1 cellular context compared by ENCODE assay signal in genomic region chr1:243256590-243256989, GRCh38.
TF ChIP-seq lines count a peak whose summit lies in the region.

No MANE protein-coding gene starts in this region.

TF ChIP-seq in IMR-90, 13 proteins besides CTCF, POLR2A, EP300 and RAD21:
- TF ChIP-seq MAZ (IDR thresholded peaks at IDR 0.05; ENCODE audit: borderline replicate concordance, low read depth, low read length) = no peak
- no peak for TF ChIP-seq MXI1 (IDR thresholded peaks at IDR 0.05; ENCODE audit: borderline replicate concordance, low read depth, low read length)
- TF ChIP-seq NFE2L2 (IDR thresholded peaks at IDR 0.05; ENCODE audit: low read depth, low read length) = no peak
- TF ChIP-seq SMC3 (IDR thresholded peaks at IDR 0.05; ENCODE audit: low read depth, low read length) = no peak
- TF ChIP-seq RCOR1 (IDR thresholded peaks at IDR 0.05; ENCODE audit: insufficient replicate concordance, low read length) = no peak
- no peak for TF ChIP-seq CHD1 (IDR thresholded peaks at IDR 0.05; ENCODE audit: low read depth, low read length)
- TF ChIP-seq CEBPB (IDR thresholded peaks at IDR 0.05; ENCODE audit: low read depth, low read length) = no peak
- TF ChIP-seq, protein P1, sequence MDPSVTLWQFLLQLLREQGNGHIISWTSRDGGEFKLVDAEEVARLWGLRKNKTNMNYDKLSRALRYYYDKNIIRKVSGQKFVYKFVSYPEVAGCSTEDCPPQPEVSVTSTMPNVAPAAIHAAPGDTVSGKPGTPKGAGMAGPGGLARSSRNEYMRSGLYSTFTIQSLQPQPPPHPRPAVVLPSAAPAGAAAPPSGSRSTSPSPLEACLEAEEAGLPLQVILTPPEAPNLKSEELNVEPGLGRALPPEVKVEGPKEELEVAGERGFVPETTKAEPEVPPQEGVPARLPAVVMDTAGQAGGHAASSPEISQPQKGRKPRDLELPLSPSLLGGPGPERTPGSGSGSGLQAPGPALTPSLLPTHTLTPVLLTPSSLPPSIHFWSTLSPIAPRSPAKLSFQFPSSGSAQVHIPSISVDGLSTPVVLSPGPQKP (IDR thresholded peaks at IDR 0.05; ENCODE audit: borderline replicate concordance, low read depth, low read length) = no peak
- no peak for TF ChIP-seq MAFK (IDR thresholded peaks at IDR 0.05; ENCODE audit: low read depth, low read length)
- no peak for TF ChIP-seq BHLHE40 (IDR thresholded peaks at IDR 0.05; ENCODE audit: low read depth, low read length)
- TF ChIP-seq USF2 (IDR thresholded peaks at IDR 0.05; ENCODE audit: low read depth, low read length) = no peak
